In genomic region chr18:63540131-63540530, GRCh38 we compare ENCODE assay signal across 15 cellular contexts. TPM values are rescaled to one million over a fixed set of nuclear protein-coding genes. Genes with fewer than 3 reads are reported as not detected.
DNase-seq lines count a peak whose midpoint lies in the region; ATAC-seq and TF ChIP-seq lines count a peak whose summit lies in the region.
"Had no signal": no experiment of that assay in that cellular context is flagged by ENCODE, and none has a peak within 500 bp of the region (broad histone marks: within the 10 kb centered on the region; RNA-seq: fewer than 3 reads in every experiment).

No MANE protein-coding gene starts in this region.

- no peak overlapping the region for H4K91ac ChIP-seq in mesenchymal stem cell (ENCODE audit: low read length)

- H3K18ac ChIP-seq in mesenchymal stem cell (ENCODE audit: low read depth in 1 of 2, low read length in 2 of 2) = no peak overlapping the region

- no peak overlapping the region for H2AFZ ChIP-seq in mesenchymal stem cell (ENCODE audit: low read depth, low read length)

- no peak overlapping the region for H4K8ac ChIP-seq in mesenchymal stem cell (ENCODE audit: low read length)

- H3K9me3 ChIP-seq in mesenchymal stem cell (ENCODE audit: control insufficient read depth, low read length) = no peaks in the 10 kb centered on the region
- H3K9me3 ChIP-seq: esophagus squamous epithelium, mucosa of descending colon, psoas muscle, thyroid gland had no signal

- H3K27ac ChIP-seq in mesenchymal stem cell (ENCODE audit: low read length, poor library complexity, severe bottlenecking) = peak overlapping the region; percentile 73
- H3K27ac ChIP-seq: esophagus squamous epithelium, psoas muscle, thyroid gland had no signal

- H3K27me3 ChIP-seq in mesenchymal stem cell (ENCODE audit: control insufficient read depth in 1 of 2, insufficient read depth in 1 of 2, low read length in 2 of 2) = no peaks in the 10 kb centered on the region
- H3K27me3 ChIP-seq: esophagus squamous epithelium, thyroid gland had no signal

- no peak overlapping the region for H2BK120ac ChIP-seq in mesenchymal stem cell (ENCODE audit: low read depth, low read length)

- H3K27ac Mint-ChIP-seq in activated T-helper 17 cell treated with anti-CD3 and anti-CD28 coated beads, Interleukin-2, amount 50 U/mL, for 72 hours = no peak overlapping the region
- H3K27ac Mint-ChIP-seq: activated naive CD8-positive, alpha-beta T cell had no signal

- DNase-seq in AG08395 (ENCODE audit: low spot score) (peak; percentile 72), HS-5 (ENCODE audit: low read depth) (peak; percentile 23), cardiac fibroblast (ENCODE audit: low read depth in 2 of 2) (peak; percentile 48 to 49), mesenchymal stem cell (peak; percentile 3), KG1 (lab: John Stamatoyannopoulos, UW) (no peak), NCI-H748 (lab: John Stamatoyannopoulos, UW; ENCODE audit: unreplicated experiment) (no peak)
- DNase-seq: esophagus squamous epithelium, mucosa of descending colon, NCI-H1105 treated with DMSO at 0.1 percent for 48 hours, psoas muscle, thyroid gland had no signal

- H3K4me2 ChIP-seq in mesenchymal stem cell (ENCODE audit: low read length, poor library complexity, severe bottlenecking) = no peak overlapping the region

- no peaks in the 10 kb centered on the region for H3K4me1 Mint-ChIP-seq in activated T-helper 17 cell treated with anti-CD3 and anti-CD28 coated beads, Interleukin-2, amount 50 U/mL, for 72 hours

- 33% methylated on average over 2 of the region's 2 CpGs for WGBS in mesenchymal stem cell

- no peak overlapping the region for H2BK5ac ChIP-seq in mesenchymal stem cell (ENCODE audit: low read depth, low read length, poor library complexity, severe bottlenecking)

- H3K23ac ChIP-seq in mesenchymal stem cell (ENCODE audit: low read length in 2 of 2) = no peak overlapping the region

- no peak overlapping the region for H3K9ac ChIP-seq in mesenchymal stem cell (ENCODE audit: low read length)

- H3K14ac ChIP-seq in mesenchymal stem cell (ENCODE audit: low read length in 2 of 2) = no peak overlapping the region

- no peak for ATAC-seq in activated T-helper 17 cell treated with anti-CD3 and anti-CD28 coated beads, Interleukin-2, amount 50 U/mL, for 72 hours (replicated peaks)
- no peak for ATAC-seq in GM19328 (IDR thresholded peaks at IDR 0.05; ENCODE audit: unreplicated experiment)
- ATAC-seq: mucosa of descending colon, psoas muscle had no signal

- H3K9me3 Mint-ChIP-seq in activated T-helper 17 cell treated with anti-CD3 and anti-CD28 coated beads, Interleukin-2, amount 50 U/mL, for 72 hours = no peaks in the 10 kb centered on the region

- H2AK5ac ChIP-seq in mesenchymal stem cell (ENCODE audit: low read length, severe bottlenecking) = no peak overlapping the region

- no peak overlapping the region for H2BK12ac ChIP-seq in mesenchymal stem cell (ENCODE audit: low read length in 2 of 2)

- no peak overlapping the region for H2BK15ac ChIP-seq in mesenchymal stem cell (ENCODE audit: low read depth, poor library complexity, severe bottlenecking)

- H3K4me3 Mint-ChIP-seq in activated T-helper 17 cell treated with anti-CD3 and anti-CD28 coated beads, Interleukin-2, amount 50 U/mL, for 72 hours = no peak overlapping the region
- H3K4me3 Mint-ChIP-seq: activated naive CD8-positive, alpha-beta T cell had no signal

- no peak for TF ChIP-seq CTCF in cardiac fibroblast (IDR thresholded peaks at IDR 0.05; ENCODE audit: low read depth, low read length)

- H3K79me1 ChIP-seq in mesenchymal stem cell (replicated peaks; ENCODE audit: low read length, poor library complexity, severe bottlenecking) = no peaks in the 10 kb centered on the region

- H3K4ac ChIP-seq in mesenchymal stem cell (ENCODE audit: low read depth in 1 of 2, low read length in 2 of 2) = no peak overlapping the region

- H3K4me1 ChIP-seq in mesenchymal stem cell (ENCODE audit: control insufficient read depth, insufficient read depth, low read depth, low read length) = no peaks in the 10 kb centered on the region
- H3K4me1 ChIP-seq: psoas muscle had no signal

- H3K27me3 Mint-ChIP-seq in activated T-helper 17 cell treated with anti-CD3 and anti-CD28 coated beads, Interleukin-2, amount 50 U/mL, for 72 hours = peaks cover 23% of the 10 kb centered on the region

- H3K4me3 ChIP-seq in cardiac fibroblast (replicated peaks in 1 of 2; ENCODE audit: low read depth in 2 of 2, low read length in 2 of 2) (no peak overlapping the region), mesenchymal stem cell (ENCODE audit: insufficient read depth in 1 of 2, low read depth in 1 of 2, low read length in 2 of 2) (no peak overlapping the region)
- H3K4me3 ChIP-seq: esophagus squamous epithelium, mucosa of descending colon, psoas muscle, thyroid gland had no signal

- no peaks in the 10 kb centered on the region for H3K36me3 ChIP-seq in mesenchymal stem cell (ENCODE audit: control insufficient read depth in 1 of 2, insufficient read depth in 2 of 2, low read depth in 1 of 2, low read length in 2 of 2)
- H3K36me3 ChIP-seq: esophagus squamous epithelium, thyroid gland had no signal

- H3K36me3 Mint-ChIP-seq in activated T-helper 17 cell treated with anti-CD3 and anti-CD28 coated beads, Interleukin-2, amount 50 U/mL, for 72 hours (ENCODE audit: low read depth) = no peaks in the 10 kb centered on the region
- H3K36me3 Mint-ChIP-seq: activated naive CD8-positive, alpha-beta T cell had no signal

RNA-seq across cellular contexts. Expression of gene SERPINB12, which starts 2.0 kb away (rescaled TPM):
- not detected for polyA plus RNA-seq in mesenchymal stem cell (2013, experiment 1 of 2)
- polyA plus RNA-seq in mesenchymal stem cell (2013, experiment 2 of 2) = not detected
- total RNA-seq in activated T-helper 17 cell treated with anti-CD3 and anti-CD28 coated beads, Interleukin-2, amount 50 U/mL, for 72 hours = not detected
- total RNA-seq: mucosa of descending colon, NCI-H460, psoas muscle, thyroid gland had no signal
- polyA plus RNA-seq: psoas muscle had no signal

RNA-seq across cellular contexts. Expression of gene SERPINB13, which starts 47.0 kb away (rescaled TPM):
- not detected for polyA plus RNA-seq in mesenchymal stem cell (2013, experiment 1 of 2)
- not detected for polyA plus RNA-seq in mesenchymal stem cell (2013, experiment 2 of 2)
- not detected for total RNA-seq in activated T-helper 17 cell treated with anti-CD3 and anti-CD28 coated beads, Interleukin-2, amount 50 U/mL, for 72 hours
- total RNA-seq: mucosa of descending colon, NCI-H460, psoas muscle, thyroid gland had no signal
- polyA plus RNA-seq: psoas muscle had no signal

Comparison
In these comparisons a context has a peak if more than half of its experiments do, and no peak if none do; other contexts are left out.
1. DNase-seq: peak in AG08395 (single experiment), HS-5 (single experiment), cardiac fibroblast (2 of 2) and mesenchymal stem cell (single experiment); none in KG1 (single experiment) and NCI-H748 (single experiment).